8 cellular contexts compared by ENCODE assay signal in the genomic region with DNA sequence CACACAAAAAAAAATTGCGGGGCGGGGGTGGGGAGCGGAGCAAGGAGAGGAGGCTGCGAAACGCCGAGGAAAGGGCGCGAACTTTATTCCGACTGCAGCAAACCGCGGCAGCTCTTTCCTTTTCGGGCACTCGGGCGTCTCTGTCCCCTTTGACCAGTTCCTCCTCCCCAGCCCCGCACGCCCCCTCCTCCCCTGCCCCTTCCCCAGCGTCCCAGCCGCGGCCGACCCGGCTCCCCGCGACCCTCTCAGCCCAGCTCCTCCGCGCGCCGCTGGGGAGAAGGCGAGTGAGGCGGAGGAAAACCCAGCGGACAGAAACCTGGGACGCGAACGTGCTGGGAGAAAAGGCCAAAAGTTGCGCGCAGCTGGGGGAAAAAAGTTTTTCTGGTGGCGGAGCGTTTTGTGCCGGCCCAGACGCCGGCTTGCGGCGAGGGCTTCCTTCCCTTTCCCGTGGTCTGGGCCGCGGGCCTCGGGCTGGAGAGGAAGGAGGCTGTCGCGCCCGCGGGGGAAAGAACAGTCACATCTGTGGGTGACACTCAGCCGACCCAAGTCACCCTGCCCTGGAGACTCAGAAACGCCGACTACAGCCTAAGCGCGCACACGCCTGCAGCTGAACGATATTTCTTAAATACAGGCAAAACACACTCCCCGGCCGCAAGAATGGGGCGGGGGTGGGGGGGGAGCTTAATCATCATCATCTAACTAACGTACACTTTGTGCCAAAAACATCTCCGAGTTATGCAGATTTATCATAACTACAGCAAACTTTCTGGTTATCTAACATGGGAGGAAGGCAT. TPM values are rescaled to one million over a fixed set of nuclear protein-coding genes. Genes with fewer than 3 reads are reported as not detected.
A peak's percentile ranks its signal among the peaks of the same experiment; 100 is the strongest.
DNase-seq lines count a peak whose midpoint lies in the region; ATAC-seq, FAIRE-seq and TF ChIP-seq lines count a peak whose summit lies in the region.

No MANE protein-coding gene starts in this region.

- H3K27ac Mint-ChIP-seq in CD4-positive, alpha-beta memory T cell = no peak overlapping the region

- no peak for TF ChIP-seq EP300 in neural cell (conservative IDR thresholded peaks at IDR 0.05; ENCODE audit: poor library complexity, severe bottlenecking)

- no peaks in the 10 kb centered on the region for H3K9me2 ChIP-seq in neural cell (ENCODE audit: insufficient read depth, low read length)

- H2AFZ ChIP-seq in neural cell (ENCODE audit: low read depth, low read length) = no peak overlapping the region

- H3K4me2 ChIP-seq in neural cell (ENCODE audit: low read length) = peak overlapping the region; percentile 69

- no peaks in the 10 kb centered on the region for H3F3A ChIP-seq in neural cell (ENCODE audit: insufficient read depth, low read length, poor library complexity, severe bottlenecking)

- FAIRE-seq in frontal cortex (lab: Jason Lieb, UNC) = no peak

- H3K4me3 ChIP-seq in AG04450 (ENCODE audit: low read depth, low read length) = peak overlapping the region; percentile 80
- H3K4me3 ChIP-seq in neural cell (ENCODE audit: low read length) = peak overlapping the region; percentile 73
- H3K4me3 ChIP-seq in CD4-positive, alpha-beta memory T cell (ENCODE audit: low read length in 2 of 2) = no peak overlapping the region

- DNase-seq in AG04450 (ENCODE audit: low read depth, low spot score) = no peak
- DNase-seq in H4 (ENCODE audit: low spot score) = peak; percentile 17
- DNase-seq in UCSD-AML1 (lab: John Stamatoyannopoulos, UW; ENCODE audit: unreplicated experiment) = peak; percentile 77
- peak; percentile 29 to 38 for DNase-seq in frontal cortex (ENCODE audit: low spot score in 2 of 2)
- DNase-seq in CD4-positive, alpha-beta memory T cell = no peak
- DNase-seq in activated naive CD4-positive, alpha-beta T cell (lab: John Stamatoyannopoulos, UW) = no peak

- POLR2A ChIA-PET in AG04450 (lab: Yijun Ruan, JAX) = interaction anchor here (0.5 to 2.2 kb wide), 18 partner anchors 9 to 1435 kb away, joined by 3 to 27 read pairs (median 3); no protein-coding TSS in a partner anchor
- POLR2A ChIA-PET in CD4-positive, alpha-beta memory T cell (lab: Charles Lee; ENCODE audit: partially characterized antibody) = no interaction called here

- no peaks in the 10 kb centered on the region for H3K36me3 Mint-ChIP-seq in CD4-positive, alpha-beta memory T cell

- CTCF ChIA-PET in AG04450 (lab: Charles Lee) = interaction anchor here (0.7 to 1.4 kb wide), 4 partner anchors 45 to 699 kb away, joined by 3 to 10 read pairs (median 6); no protein-coding TSS in a partner anchor
- CTCF ChIA-PET in CD4-positive, alpha-beta memory T cell (lab: Charles Lee; ENCODE audit: partially characterized antibody) = no interaction called here

- no peak overlapping the region for H3K4me3 Mint-ChIP-seq in CD4-positive, alpha-beta memory T cell

- TF ChIP-seq RAD21 in neural cell (conservative IDR thresholded peaks at IDR 0.05) = no peak

- H3K36me3 ChIP-seq in neural cell (ENCODE audit: insufficient read depth, low read length) = no peaks in the 10 kb centered on the region
- no peaks in the 10 kb centered on the region for H3K36me3 ChIP-seq in CD4-positive, alpha-beta memory T cell (ENCODE audit: insufficient read depth, low read length)

- H3K27me3 Mint-ChIP-seq in CD4-positive, alpha-beta memory T cell = peaks cover 7 to 15% of the 10 kb centered on the region in 2 donors

- H3K27ac ChIP-seq in AG04450 (ENCODE audit: low read depth, low read length) (peak overlapping the region; percentile 92), neural cell (ENCODE audit: low read length) (no peak overlapping the region)
- H3K27ac ChIP-seq in CD4-positive, alpha-beta memory T cell (ENCODE audit: low read depth, low read length) = no peak overlapping the region

- H3K4me1 Mint-ChIP-seq in CD4-positive, alpha-beta memory T cell = peaks cover 0 to 4% (median 3%) of the 10 kb centered on the region in 4 donors

- no peak for ATAC-seq in GM18873 (IDR thresholded peaks at IDR 0.05; ENCODE audit: low FRiP score, unreplicated experiment)

- H3K4me1 ChIP-seq in CD4-positive, alpha-beta memory T cell (ENCODE audit: insufficient read depth, low read length) = no peaks in the 10 kb centered on the region

- H3K9ac ChIP-seq in neural cell (ENCODE audit: low read length) = no peak overlapping the region

- no peaks in the 10 kb centered on the region for H4K20me1 ChIP-seq in neural cell (ENCODE audit: insufficient read depth)

- H3K9me3 ChIP-seq in AG04450 (ENCODE audit: control insufficient read depth, insufficient read depth, low read length) (peaks cover 4% of the 10 kb centered on the region), neural cell (ENCODE audit: low read length) (no peaks in the 10 kb centered on the region)
- no peaks in the 10 kb centered on the region for H3K9me3 ChIP-seq in CD4-positive, alpha-beta memory T cell (ENCODE audit: control insufficient read depth in 1 of 2, low read length in 2 of 2)

- intact Hi-C loops in CD4-positive, alpha-beta memory T cell (cut with micrococcal nuclease) = no loop called here

- no peaks in the 10 kb centered on the region for H3K79me2 ChIP-seq in neural cell (replicated peaks; ENCODE audit: insufficient read depth, low read length)

- no peak for TF ChIP-seq CTCF in AG04450 (IDR thresholded peaks at IDR 0.05; ENCODE audit: low read depth, low read length)
- no peak for TF ChIP-seq CTCF in neural cell (IDR thresholded peaks at IDR 0.05; ENCODE audit: poor library complexity, severe bottlenecking)

- H3K27me3 ChIP-seq in AG04450 (ENCODE audit: control insufficient read depth, insufficient read depth, low read length) (no peaks in the 10 kb centered on the region), neural cell (ENCODE audit: insufficient read depth, low read depth, low read length) (peaks cover 66% of the 10 kb centered on the region)
- peaks cover 3% of the 10 kb centered on the region for H3K27me3 ChIP-seq in CD4-positive, alpha-beta memory T cell (ENCODE audit: insufficient read depth, low read length)

- peaks cover 0 to 16% (median 3%) of the 10 kb centered on the region in 8 donors for H3K9me3 Mint-ChIP-seq in CD4-positive, alpha-beta memory T cell

TF ChIP-seq in neural cell, 6 proteins besides CTCF, POLR2A, EP300 and RAD21:
- no peak for TF ChIP-seq POLR2AphosphoS5 (IDR thresholded peaks at IDR 0.05)
- TF ChIP-seq EZH2 (IDR thresholded peaks at IDR 0.05; ENCODE audit: borderline replicate concordance, insufficient read depth, low read length, poor library complexity, severe bottlenecking) = peak; percentile 59
- no peak for TF ChIP-seq TAF1 (IDR thresholded peaks at IDR 0.05; ENCODE audit: low read depth)
- TF ChIP-seq, protein P1, sequence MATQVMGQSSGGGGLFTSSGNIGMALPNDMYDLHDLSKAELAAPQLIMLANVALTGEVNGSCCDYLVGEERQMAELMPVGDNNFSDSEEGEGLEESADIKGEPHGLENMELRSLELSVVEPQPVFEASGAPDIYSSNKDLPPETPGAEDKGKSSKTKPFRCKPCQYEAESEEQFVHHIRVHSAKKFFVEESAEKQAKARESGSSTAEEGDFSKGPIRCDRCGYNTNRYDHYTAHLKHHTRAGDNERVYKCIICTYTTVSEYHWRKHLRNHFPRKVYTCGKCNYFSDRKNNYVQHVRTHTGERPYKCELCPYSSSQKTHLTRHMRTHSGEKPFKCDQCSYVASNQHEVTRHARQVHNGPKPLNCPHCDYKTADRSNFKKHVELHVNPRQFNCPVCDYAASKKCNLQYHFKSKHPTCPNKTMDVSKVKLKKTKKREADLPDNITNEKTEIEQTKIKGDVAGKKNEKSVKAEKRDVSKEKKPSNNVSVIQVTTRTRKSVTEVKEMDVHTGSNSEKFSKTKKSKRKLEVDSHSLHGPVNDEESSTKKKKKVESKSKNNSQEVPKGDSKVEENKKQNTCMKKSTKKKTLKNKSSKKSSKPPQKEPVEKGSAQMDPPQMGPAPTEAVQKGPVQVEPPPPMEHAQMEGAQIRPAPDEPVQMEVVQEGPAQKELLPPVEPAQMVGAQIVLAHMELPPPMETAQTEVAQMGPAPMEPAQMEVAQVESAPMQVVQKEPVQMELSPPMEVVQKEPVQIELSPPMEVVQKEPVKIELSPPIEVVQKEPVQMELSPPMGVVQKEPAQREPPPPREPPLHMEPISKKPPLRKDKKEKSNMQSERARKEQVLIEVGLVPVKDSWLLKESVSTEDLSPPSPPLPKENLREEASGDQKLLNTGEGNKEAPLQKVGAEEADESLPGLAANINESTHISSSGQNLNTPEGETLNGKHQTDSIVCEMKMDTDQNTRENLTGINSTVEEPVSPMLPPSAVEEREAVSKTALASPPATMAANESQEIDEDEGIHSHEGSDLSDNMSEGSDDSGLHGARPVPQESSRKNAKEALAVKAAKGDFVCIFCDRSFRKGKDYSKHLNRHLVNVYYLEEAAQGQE (IDR thresholded peaks at IDR 0.05; ENCODE audit: borderline replicate concordance) = no peak

RNA-seq across cellular contexts. Expression of a gene that starts 1.1 kb away (rescaled TPM):
- polyA plus RNA-seq in AG04450 (2011; rRNA removed) (46.8 and 49.0 TPM in 2 replicates), neural cell (1.2 and 1.3 TPM in 2 replicates)
- 186 and 195 TPM in 2 replicates for polyA minus RNA-seq in AG04450 (2011; rRNA and poly(A)+ RNA removed)
- total RNA-seq in H4 (2014; rRNA removed; shearing (Covaris generic)) = 1.2 and 2.7 TPM in 2 replicates
- total RNA-seq in frontal cortex = 1.6 TPM
- polyA minus RNA-seq in neural cell = 4.9 and 8.1 TPM in 2 replicates
- not detected for total RNA-seq in CD4-positive, alpha-beta memory T cell
- not detected for polyA plus RNA-seq in CD4-positive, alpha-beta memory T cell

Comparison
In these comparisons a context has a peak if more than half of its experiments do, and no peak if none do; other contexts are left out.
1. DNase-seq: peak in H4 (single experiment), UCSD-AML1 (single experiment) and frontal cortex (2 of 2); none in AG04450 (single experiment), CD4-positive, alpha-beta memory T cell (0 of 5) and activated naive CD4-positive, alpha-beta T cell (0 of 4).
2. H3K4me3 ChIP-seq: peak in AG04450 (single experiment) and neural cell (single experiment); none in CD4-positive, alpha-beta memory T cell (0 of 2).